Comparison of ENCODE assay signal across 1 cellular context in genomic region chr9:2939368-2939767, GRCh38.
TF ChIP-seq lines count a peak whose summit lies in the region.

No MANE protein-coding gene starts in this region.

TF ChIP-seq in HepG2, 621 proteins besides CTCF, POLR2A, EP300 and RAD21 (continued from another document):
- TF ChIP-seq ZNF850 (CRISPR knock-in tag; conservative IDR thresholded peaks at IDR 0.05) (no peak), PAWR (CRISPR knock-in tag; IDR thresholded peaks at IDR 0.05; ENCODE audit: borderline replicate concordance) (no peak)
